ENCODE assay signal across 28 cellular contexts in genomic region chr1:200478239-200478623, GRCh38.
DNase-seq lines count a peak whose midpoint lies in the region; ATAC-seq, FAIRE-seq and TF ChIP-seq lines count a peak whose summit lies in the region.
"Had no signal": no experiment of that assay in that cellular context is flagged by ENCODE, and none has a peak within 500 bp of the region (broad histone marks: within the 10 kb centered on the region; RNA-seq: fewer than 3 reads in every experiment).

No MANE protein-coding gene starts in this region.

- H4K20me1 ChIP-seq in PC-9 (ENCODE audit: insufficient read depth) (no peaks in the 10 kb centered on the region), GM12878 (ENCODE audit: control insufficient read depth, insufficient read depth) (no peaks in the 10 kb centered on the region)

- peaks cover 26% of the 10 kb centered on the region for H3F3A ChIP-seq in PC-9 (ENCODE audit: insufficient read depth, low read depth)

- TF ChIP-seq POLR2A in A549 (IDR thresholded peaks at IDR 0.05; ENCODE audit: low read length) (no peak), GM12878 (IDR thresholded peaks at IDR 0.05; ENCODE audit: low read depth, low read length) (no peak), suprapubic skin (IDR thresholded peaks at IDR 0.05) (no peak)

- POLR2A ChIA-PET in A549 (lab: Yijun Ruan, JAX) (no interaction called here), PC-9 (lab: Charles Lee; ENCODE audit: unreplicated experiment) (interaction anchor here (0.6 kb wide), 1 partner anchor 40 kb away, joined by 24 read pairs; no protein-coding TSS in a partner anchor), GM12878 (lab: Charles Lee) (interaction anchor here (0.6 to 1.3 kb wide), 4 partner anchors 53 to 140 kb away, joined by 3 to 4 read pairs (median 3); partner anchors contain the start of gene ZNF281)
- POLR2A ChIA-PET in activated CD4-positive, alpha-beta T cell treated with anti-CD3 and anti-CD28 coated beads for 36 hours (lab: Charles Lee): no interaction called here

- FAIRE-seq in A549 (lab: Jason Lieb, UNC): no peak
- FAIRE-seq in GM12878 (lab: Jason Lieb, UNC): no peak
- FAIRE-seq: H1, HTR-8/SVneo had no signal

- intact Hi-C loops in PC-9 (cut with micrococcal nuclease; ENCODE audit: unreplicated experiment) (loop anchor here (5.0 kb wide), 1 partner anchor 51 kb away; no protein-coding TSS in a partner anchor), GM12878 (cut with micrococcal nuclease; ENCODE audit: unreplicated experiment) (no loop called here)
- intact Hi-C loops in activated CD4-positive, alpha-beta T cell treated with anti-CD3 and anti-CD28 coated beads for 36 hours (cut with DNase I, micrococcal nuclease): loop anchor here in 1 of 2 experiments (10.0 kb wide), 1 partner anchor 533 kb away; no protein-coding TSS in a partner anchor
- intact Hi-C loops in activated CD4-positive, alpha-beta T cell treated with anti-CD3 and anti-CD28 coated beads, Interleukin-2, amount 10 ng/mL, durations not matched to agents 24 days and 14 days (cut with micrococcal nuclease): no loop called here

- H3K27ac Mint-ChIP-seq in activated CD4-positive, alpha-beta T cell treated with anti-CD3 and anti-CD28 coated beads for 36 hours: no peak overlapping the region
- H3K27ac Mint-ChIP-seq in activated CD4-positive, alpha-beta T cell treated with anti-CD3 and anti-CD28 coated beads, Interleukin-2, amount 10 ng/mL, durations not matched to agents 24 days and 14 days: no peak overlapping the region
- H3K27ac Mint-ChIP-seq: CD4-positive, alpha-beta T cell had no signal

- H3K4me2 ChIP-seq in A549 (peak overlapping the region; percentile 65), PC-9 (peak overlapping the region; percentile 60), GM12878 (ENCODE audit: control insufficient read depth, insufficient read depth) (peak overlapping the region; percentile 56)
- H3K4me2 ChIP-seq: SK-N-SH had no signal

- SMC1A ChIA-PET in GM12878 (lab: Charles Lee; ENCODE audit: uncharacterized antibody, unreplicated experiment): interaction anchor here (1.0 to 5.4 kb wide), 11 partner anchors 30 to 362 kb away, joined by 3 to 59 read pairs (median 3); no protein-coding TSS in a partner anchor

- H3K27me3 Mint-ChIP-seq in activated CD4-positive, alpha-beta T cell treated with anti-CD3 and anti-CD28 coated beads for 36 hours: peaks cover 19% of the 10 kb centered on the region
- peaks cover 15% of the 10 kb centered on the region for H3K27me3 Mint-ChIP-seq in activated CD4-positive, alpha-beta T cell treated with anti-CD3 and anti-CD28 coated beads, Interleukin-2, amount 10 ng/mL, durations not matched to agents 24 days and 14 days
- H3K27me3 Mint-ChIP-seq: CD4-positive, alpha-beta T cell had no signal

- no peaks in the 10 kb centered on the region for H3K9me3 Mint-ChIP-seq in activated CD4-positive, alpha-beta T cell treated with anti-CD3 and anti-CD28 coated beads for 36 hours (ENCODE audit: low read depth)
- H3K9me3 Mint-ChIP-seq in activated CD4-positive, alpha-beta T cell treated with anti-CD3 and anti-CD28 coated beads, Interleukin-2, amount 10 ng/mL, durations not matched to agents 24 days and 14 days: peaks cover 5% of the 10 kb centered on the region
- H3K9me3 Mint-ChIP-seq: CD4-positive, alpha-beta T cell had no signal

- H3K27me3 ChIP-seq in PC-9 (ENCODE audit: insufficient read depth, low read depth) (no peaks in the 10 kb centered on the region), GM12878 (replicated peaks in 1 of 2; ENCODE audit: control insufficient read depth in 2 of 2, insufficient read depth in 2 of 2, low read length in 1 of 2) (no peaks in the 10 kb centered on the region), suprapubic skin (peaks cover 9% of the 10 kb centered on the region)
- H3K27me3 ChIP-seq: MG63, Peyer's patch had no signal

- H3K79me2 ChIP-seq in PC-9 (ENCODE audit: low read depth) (no peaks in the 10 kb centered on the region), GM12878 (ENCODE audit: control insufficient read depth, insufficient read depth, low read length) (no peaks in the 10 kb centered on the region)

- H3K9ac ChIP-seq in GM12878 (ENCODE audit: control insufficient read depth, insufficient read depth, low read length): no peak overlapping the region
- H3K9ac ChIP-seq: SK-N-SH had no signal

- peaks cover 59% of the 10 kb centered on the region for H3K4me1 ChIP-seq in A549
- H3K4me1 ChIP-seq in PC-9 (replicated peaks; ENCODE audit: insufficient read depth): peaks cover 27% of the 10 kb centered on the region
- peaks cover 21% of the 10 kb centered on the region for H3K4me1 ChIP-seq in GM12878 (ENCODE audit: control insufficient read depth, insufficient read depth, low read length)
- no peaks in the 10 kb centered on the region for H3K4me1 ChIP-seq in suprapubic skin
- H3K4me1 ChIP-seq: Peyer's patch had no signal

- BruUV-seq in PC-9 (replicated peaks; lab: Mats Ljungman, UMichigan) (no TSS peak), GM12878 (replicated peaks; lab: Mats Ljungman, UMichigan) (no TSS peak)

- ATAC-seq in A549 (peak; percentile 42; a peak in 5 of 6 replicates), GM12878 (no peak), left lobe of liver (peak; percentile 60)
- ATAC-seq in activated CD4-positive, alpha-beta T cell treated with anti-CD3 and anti-CD28 coated beads for 36 hours: no peak

- H3K4me1 Mint-ChIP-seq in activated CD4-positive, alpha-beta T cell treated with anti-CD3 and anti-CD28 coated beads for 36 hours: peaks cover 37% of the 10 kb centered on the region
- H3K4me1 Mint-ChIP-seq in activated CD4-positive, alpha-beta T cell treated with anti-CD3 and anti-CD28 coated beads, Interleukin-2, amount 10 ng/mL, durations not matched to agents 24 days and 14 days: peaks cover 24% of the 10 kb centered on the region

- H3K4me3 ChIP-seq in A549 (no peak overlapping the region), PC-9 (peak overlapping the region; percentile 26; the same call in 1 of the 2 replicates), GM12878 (no peak overlapping the region), suprapubic skin (no peak overlapping the region)
- H3K4me3 ChIP-seq: MG63, Peyer's patch had no signal

- WGBS in A549 (ENCODE audit: missing lambda C conversion rate): 70% methylated on average over 4 of the region's 4 CpGs
- 99% methylated on average over 4 of the region's 4 CpGs for WGBS in GM12878 (ENCODE audit: insufficient coverage, insufficient replicate concordance, low lambda C conversion rate, missing lambda C conversion rate)
- WGBS in suprapubic skin: 85% methylated on average over 4 of the region's 4 CpGs

- TF ChIP-seq EP300 in A549 (IDR thresholded peaks at IDR 0.05): no peak
- 0 out of 4 replicates have a peak, but pooled peaks of 1 of the 2 experiments have one; percentile 0 for TF ChIP-seq EP300 in GM12878 (IDR thresholded peaks at IDR 0.05; ENCODE audit: borderline replicate concordance in 1 of 2, control insufficient read depth in 1 of 2, low read depth in 2 of 2, low read length in 2 of 2)
- TF ChIP-seq EP300 in suprapubic skin (IDR thresholded peaks at IDR 0.05): no peak

- TF ChIP-seq CTCF in A549 (IDR thresholded peaks at IDR 0.05) (no peak), PC-9 (conservative IDR thresholded peaks at IDR 0.05) (no peak), GM12878 (IDR thresholded peaks at IDR 0.05 in 2 of 3, conservative IDR thresholded peaks at IDR 0.05 in 1 of 3; ENCODE audit: control insufficient read depth in 2 of 3, extremely low read depth in 1 of 3, insufficient read depth in 1 of 3, low read depth in 3 of 3, low read length in 3 of 3) (no peak), suprapubic skin (IDR thresholded peaks at IDR 0.05) (no peak)

- H3K36me3 ChIP-seq in PC-9 (ENCODE audit: low read depth): no peaks in the 10 kb centered on the region
- no peaks in the 10 kb centered on the region for H3K36me3 ChIP-seq in GM12878 (ENCODE audit: control insufficient read depth in 2 of 2, insufficient read depth in 2 of 2, low read length in 1 of 2)
- H3K36me3 ChIP-seq in suprapubic skin: no peaks in the 10 kb centered on the region
- H3K36me3 ChIP-seq: MG63, Peyer's patch had no signal

- TF ChIP-seq RAD21 in A549 (conservative IDR thresholded peaks at IDR 0.05 in 1 of 2, IDR thresholded peaks at IDR 0.05 in 1 of 2): no peak
- TF ChIP-seq RAD21 in GM12878 (IDR thresholded peaks at IDR 0.05; ENCODE audit: insufficient read depth, low read depth, low read length): no peak

- RAD21 ChIA-PET in GM12878 (lab: Charles Lee; ENCODE audit: unreplicated experiment): interaction anchor here (0.7 to 3.3 kb wide), 10 partner anchors 8 to 335 kb away, joined by 3 to 19 read pairs (median 4); no protein-coding TSS in a partner anchor

- H3K4me3 Mint-ChIP-seq in activated CD4-positive, alpha-beta T cell treated with anti-CD3 and anti-CD28 coated beads for 36 hours: no peak overlapping the region
- H3K4me3 Mint-ChIP-seq in activated CD4-positive, alpha-beta T cell treated with anti-CD3 and anti-CD28 coated beads, Interleukin-2, amount 10 ng/mL, durations not matched to agents 24 days and 14 days: no peak overlapping the region
- H3K4me3 Mint-ChIP-seq: CD4-positive, alpha-beta T cell had no signal

- H3K9me2 ChIP-seq in PC-9 (ENCODE audit: insufficient read depth): no peaks in the 10 kb centered on the region
- H3K9me2 ChIP-seq: SK-N-SH had no signal

- H3K9me3 ChIP-seq in A549: no peaks in the 10 kb centered on the region
- H3K9me3 ChIP-seq in PC-9 (ENCODE audit: insufficient read depth, low read depth): no peaks in the 10 kb centered on the region
- H3K9me3 ChIP-seq in GM12878 (replicated peaks; ENCODE audit: control insufficient read depth, insufficient read depth, low read length): no peaks in the 10 kb centered on the region
- H3K9me3 ChIP-seq in suprapubic skin: no peaks in the 10 kb centered on the region
- H3K9me3 ChIP-seq: MG63, Peyer's patch, SK-N-SH had no signal

- H2AFZ ChIP-seq in PC-9: peak overlapping the region; percentile 43; the same call in 1 of the 2 replicates
- H2AFZ ChIP-seq in GM12878 (ENCODE audit: control insufficient read depth, low read depth, low read length): no peak overlapping the region; the same call in 1 of the 2 replicates

- in situ Hi-C loops in GM12878 (cut with MboI): no loop called here

- H3K27ac ChIP-seq in A549 (peak overlapping the region; percentile 48 to 72), PC-9 (peak overlapping the region; percentile 94), GM12878 (ENCODE audit: control insufficient read depth, insufficient read depth) (no peak overlapping the region; the same call in 1 of the 2 replicates), suprapubic skin (no peak overlapping the region)
- H3K27ac ChIP-seq: Peyer's patch had no signal

- no peak for DNase-seq in A549 (ENCODE audit: low read depth in 1 of 2, low spot score in 1 of 2)
- no peak for DNase-seq in PC-9
- no peak for DNase-seq in GM12878 (ENCODE audit: low read depth, low spot score)
- no peak for DNase-seq in left lobe of liver (ENCODE audit: low spot score)
- no peak for DNase-seq in epidermal melanocyte (ENCODE audit: insufficient read length, low spot score)
- DNase-seq in suprapubic skin (ENCODE audit: low spot score in 2 of 2): no peak
- DNase-seq in activated CD4-positive, alpha-beta T cell treated with anti-CD3 and anti-CD28 coated beads for 36 hours: no peak
- DNase-seq in activated CD4-positive, alpha-beta T cell treated with anti-CD3 and anti-CD28 coated beads, Interleukin-2, amount 10 ng/mL, durations not matched to agents 24 days and 14 days: no peak
- DNase-seq: 8988T; CD4-positive, alpha-beta T cell; COR-L47; DMS79; EL; GDM1; KBM-7; MG63; NCI-H1105 treated with DMSO at 0.1 percent for 48 hours; NCI-H146; NCI-H1930; NCI-H2107; NCI-H446; NCI-H524 treated with DMSO at 0.1 percent for 48 hours; NCI-H774; Peyer's patch; SK-N-SH; SW 1271 had no signal

- CTCF ChIA-PET in A549 (lab: Yijun Ruan, JAX) (interaction anchor here (0.9 to 2.6 kb wide), 4 partner anchors 10 to 794 kb away, joined by 4 to 8 read pairs (median 4); no protein-coding TSS in a partner anchor), PC-9 (lab: Charles Lee) (no interaction called here), GM12878 (lab: Yijun Ruan, JAX) (interaction anchor here (1.0 to 2.1 kb wide), 9 partner anchors 9 to 793 kb away, joined by 3 to 7 read pairs (median 3); no protein-coding TSS in a partner anchor)
- CTCF ChIA-PET in activated CD4-positive, alpha-beta T cell treated with anti-CD3 and anti-CD28 coated beads for 36 hours (lab: Charles Lee): interaction anchor here (1.0 to 1.1 kb wide), 2 partner anchors 12 to 176 kb away, joined by 3 read pairs; no protein-coding TSS in a partner anchor

- H3K36me3 Mint-ChIP-seq in activated CD4-positive, alpha-beta T cell treated with anti-CD3 and anti-CD28 coated beads for 36 hours (ENCODE audit: low read depth): no peaks in the 10 kb centered on the region
- H3K36me3 Mint-ChIP-seq in activated CD4-positive, alpha-beta T cell treated with anti-CD3 and anti-CD28 coated beads, Interleukin-2, amount 10 ng/mL, durations not matched to agents 24 days and 14 days (ENCODE audit: low read depth): peaks cover 1% of the 10 kb centered on the region

Comparison
In these comparisons a context has a peak if more than half of its experiments do, and no peak if none do; other contexts are left out.
1. ATAC-seq: peak in A549 (2 of 2) and left lobe of liver (single experiment); none in GM12878 (single experiment) and activated CD4-positive, alpha-beta T cell treated with anti-CD3 and anti-CD28 coated beads for 36 hours (single experiment).
2. H3K27ac ChIP-seq: peak in A549 (2 of 2) and PC-9 (single experiment); none in GM12878 (single experiment) and suprapubic skin (single experiment).
3. POLR2A ChIA-PET loops: an anchor here in PC-9 (0.6 kb wide) and GM12878 (0.6 to 1.3 kb wide); none called in A549 and activated CD4-positive, alpha-beta T cell treated with anti-CD3 and anti-CD28 coated beads for 36 hours.
4. Peak in every context shown above with its lines, with median percentiles within 50 percentile points of each other: H3K4me2 ChIP-seq.